ENCODE assay signal across 19 cellular contexts in genomic region chr4:120025516-120025915, GRCh38. TPM values are rescaled to one million over a fixed set of nuclear protein-coding genes. Genes with fewer than 3 reads are reported as not detected.
DNase-seq lines count a peak whose midpoint lies in the region; ATAC-seq and TF ChIP-seq lines count a peak whose summit lies in the region.
"Had no signal": no experiment of that assay in that cellular context is flagged by ENCODE, and none has a peak within 500 bp of the region (broad histone marks: within the 10 kb centered on the region; RNA-seq: fewer than 3 reads in every experiment).

No MANE protein-coding gene starts in this region.

- H3K4me1 ChIP-seq in IMR-90 (ENCODE audit: control insufficient read depth, insufficient read depth, low read length) = no peaks in the 10 kb centered on the region
- H3K4me1 ChIP-seq: HAP-1 had no signal

- no peak overlapping the region for H3K4me3 Mint-ChIP-seq in endothelial cell (ENCODE audit: unreplicated experiment)
- H3K4me3 Mint-ChIP-seq: CD4-positive, alpha-beta memory T cell; HFFc6 had no signal

- H3K4me3 ChIP-seq in IMR-90 (ENCODE audit: insufficient read depth, low read depth, low read length) = no peak overlapping the region
- H3K4me3 ChIP-seq: GM12878, HAP-1 had no signal

- H3K27me3 Mint-ChIP-seq in endothelial cell (ENCODE audit: unreplicated experiment) = peaks cover 1% of the 10 kb centered on the region

- H3K23ac ChIP-seq in IMR-90 (ENCODE audit: low read depth, low read length) = no peak overlapping the region

- H3K27ac ChIP-seq in IMR-90 (ENCODE audit: insufficient read depth, low read length) = no peak overlapping the region

- no peaks in the 10 kb centered on the region for H3K4me1 Mint-ChIP-seq in endothelial cell (ENCODE audit: unreplicated experiment)
- H3K4me1 Mint-ChIP-seq: CD4-positive, alpha-beta memory T cell had no signal

- H2BK120ac ChIP-seq in IMR-90 (ENCODE audit: low read depth, low read length) = no peak overlapping the region

- H2BK20ac ChIP-seq in IMR-90 (ENCODE audit: low read depth, low read length) = no peak overlapping the region

- H3K4me2 ChIP-seq in IMR-90 (ENCODE audit: low read depth, low read length) = no peak overlapping the region

- CTCF ChIA-PET in IMR-90 (lab: Yijun Ruan, JAX) = interaction anchor here (0.6 kb wide), 1 partner anchor 467 kb away, joined by 3 read pairs; no protein-coding TSS in a partner anchor

- POLR2A ChIA-PET in IMR-90 (lab: Charles Lee; ENCODE audit: unreplicated experiment) = no interaction called here

- no peak overlapping the region for H3K56ac ChIP-seq in IMR-90 (ENCODE audit: extremely low read depth, insufficient read depth, low read length)

- H4K5ac ChIP-seq in IMR-90 (ENCODE audit: low read depth, low read length) = no peak overlapping the region

- H3K9me3 ChIP-seq in IMR-90 (ENCODE audit: control insufficient read depth, insufficient read depth, low read length) = no peaks in the 10 kb centered on the region
- H3K9me3 ChIP-seq: HAP-1 had no signal

- WGBS in IMR-90 (ENCODE audit: extremely low coverage in 2 of 2, insufficient read length in 1 of 2), 2 experiments = no CpG with 5 or more reads among the region's 1 CpG

- no peak overlapping the region for H3K14ac ChIP-seq in IMR-90 (replicated peaks; ENCODE audit: low read depth, low read length)

- ATAC-seq in IMR-90 (ENCODE audit: low read depth) (no peak; the same call in 1 of the 2 replicates), GM18517 (IDR thresholded peaks at IDR 0.05; ENCODE audit: unreplicated experiment) (no peak)
- ATAC-seq: GM12878 had no signal

- no peaks in the 10 kb centered on the region for H3K36me3 ChIP-seq in IMR-90 (ENCODE audit: control insufficient read depth, insufficient read depth, low read length)
- H3K36me3 ChIP-seq: HAP-1 had no signal

- BruUV-seq in IMR-90 (replicated peaks; lab: Mats Ljungman, UMichigan) = no TSS peak

- H4K8ac ChIP-seq in IMR-90 (ENCODE audit: low read depth in 2 of 2, low read length in 2 of 2) = no peak overlapping the region

- H3K18ac ChIP-seq in IMR-90 (ENCODE audit: low read depth, low read length) = no peak overlapping the region

- intact Hi-C loops in IMR-90 (cut with micrococcal nuclease) = no loop called here

- no peak overlapping the region for H3K4ac ChIP-seq in IMR-90 (ENCODE audit: low read depth, low read length)

- H4K20me1 ChIP-seq in IMR-90 (ENCODE audit: insufficient read depth, low read length) = no peaks in the 10 kb centered on the region

- in situ Hi-C loops in IMR-90 (cut with MboI; ENCODE audit: low sequenced_read_pairs) = no loop called here

- DNase-seq in IMR-90 (peak; percentile 7), brain pericyte (ENCODE audit: low read depth, low spot score) (peak; percentile 10), fibroblast of gingiva (ENCODE audit: low read depth) (peak; percentile 24), iris pigment epithelial cell (ENCODE audit: low read depth) (peak; percentile 24), DMS153 treated with DMSO at 0.1 percent for 48 hours (lab: John Stamatoyannopoulos, UW; ENCODE audit: unreplicated experiment) (no peak), T-helper 9 cell (no peak), endothelial cell (ENCODE audit: low spot score) (no peak)
- DNase-seq: 8988T; C1 segment of cervical spinal cord; Calu3; CD4-positive, alpha-beta memory T cell; COR-L47; DND-41; GDM1; GOT3; HFFc6 had no signal

- H3K36me3 Mint-ChIP-seq in endothelial cell (ENCODE audit: low read depth, unreplicated experiment) = no peaks in the 10 kb centered on the region
- H3K36me3 Mint-ChIP-seq: CD4-positive, alpha-beta memory T cell had no signal

- H2AK5ac ChIP-seq in IMR-90 (ENCODE audit: low read depth, low read length) = no peak overlapping the region

- no peaks in the 10 kb centered on the region for H3K27me3 ChIP-seq in IMR-90 (ENCODE audit: control insufficient read depth, insufficient read depth, low read length)

- no peak overlapping the region for H2AK9ac ChIP-seq in IMR-90 (replicated peaks; ENCODE audit: low read depth, low read length, poor library complexity)

- no peak overlapping the region for H3K9ac ChIP-seq in IMR-90 (ENCODE audit: low read depth, low read length)

- dilution Hi-C loops in IMR-90 (cut with HindIII; ENCODE audit: low sequenced_read_pairs, unreplicated experiment) = no loop called here

- H4K91ac ChIP-seq in IMR-90 (ENCODE audit: insufficient read depth, low read depth, low read length) = no peak overlapping the region

- H2BK15ac ChIP-seq in IMR-90 (ENCODE audit: low read depth, low read length) = no peak overlapping the region

- no peak for TF ChIP-seq RAD21 in IMR-90 (IDR thresholded peaks at IDR 0.05; ENCODE audit: low read length)

- TF ChIP-seq CTCF in IMR-90 (conservative IDR thresholded peaks at IDR 0.05; ENCODE audit: low read depth, low read length) (no peak), endothelial cell (IDR thresholded peaks at IDR 0.05; ENCODE audit: unreplicated experiment) (no peak)

- no peak overlapping the region for H2BK5ac ChIP-seq in IMR-90 (ENCODE audit: low read depth, low read length, poor library complexity, severe bottlenecking)

- no peak overlapping the region for H3K27ac Mint-ChIP-seq in endothelial cell (ENCODE audit: unreplicated experiment)
- H3K27ac Mint-ChIP-seq: CD4-positive, alpha-beta memory T cell; HFFc6 had no signal

- H3K79me1 ChIP-seq in IMR-90 (ENCODE audit: low read depth in 1 of 2, low read length in 2 of 2) = no peaks in the 10 kb centered on the region

- no peaks in the 10 kb centered on the region for H3K9me3 Mint-ChIP-seq in endothelial cell (ENCODE audit: unreplicated experiment)
- H3K9me3 Mint-ChIP-seq: CD4-positive, alpha-beta memory T cell; HFFc6 had no signal

- no peak overlapping the region for H2AFZ ChIP-seq in IMR-90 (replicated peaks; ENCODE audit: low read length, poor library complexity)

- no peak for TF ChIP-seq POLR2A in IMR-90 (IDR thresholded peaks at IDR 0.05; ENCODE audit: low read depth, low read length)

- no peaks in the 10 kb centered on the region for H3K9me1 ChIP-seq in IMR-90 (ENCODE audit: insufficient read depth, low read length)

TF ChIP-seq in IMR-90, 13 proteins besides CTCF, POLR2A, EP300 and RAD21:
- TF ChIP-seq FOS (IDR thresholded peaks at IDR 0.05; ENCODE audit: low read depth, low read length) = no peak
- no peak for TF ChIP-seq RFX5 (IDR thresholded peaks at IDR 0.05; ENCODE audit: low read depth, low read length)
- no peak for TF ChIP-seq SMC3 (IDR thresholded peaks at IDR 0.05; ENCODE audit: low read depth, low read length)
- no peak for TF ChIP-seq USF2 (IDR thresholded peaks at IDR 0.05; ENCODE audit: low read depth, low read length)
- no peak for TF ChIP-seq CHD1 (IDR thresholded peaks at IDR 0.05; ENCODE audit: low read depth, low read length)
- TF ChIP-seq RCOR1 (IDR thresholded peaks at IDR 0.05; ENCODE audit: insufficient replicate concordance, low read length) = no peak
- no peak for TF ChIP-seq NFE2L2 (IDR thresholded peaks at IDR 0.05; ENCODE audit: low read depth, low read length)
- TF ChIP-seq CEBPB (IDR thresholded peaks at IDR 0.05; ENCODE audit: low read depth, low read length) = no peak
- no peak for TF ChIP-seq MAFK (IDR thresholded peaks at IDR 0.05; ENCODE audit: low read depth, low read length)
- TF ChIP-seq ELK1 (IDR thresholded peaks at IDR 0.05; ENCODE audit: borderline replicate concordance, low read depth, low read length) = no peak
- TF ChIP-seq MXI1 (IDR thresholded peaks at IDR 0.05; ENCODE audit: borderline replicate concordance, low read depth, low read length) = no peak

RNA-seq across cellular contexts. Expression of gene MAD2L1, which starts 41.1 kb away (rescaled TPM):
- total RNA-seq in IMR-90 (2012; rRNA removed) = 13.6 and 32.2 TPM in 2 replicates
- 15.2 and 19.0 TPM in 2 replicates for polyA plus RNA-seq in IMR-90 (2012; rRNA removed)
- 1.3 and 2.1 TPM in 2 replicates for polyA plus RNA-seq in IMR-90 (2012; cell fraction: cytosol; rRNA removed)
- polyA plus RNA-seq in IMR-90 (2012; cell fraction: nucleus; rRNA removed; ENCODE audit: low replicate concordance) = 0.81 and 3.5 TPM in 2 replicates
- total RNA-seq in endothelial cell (ENCODE audit: unreplicated experiment) = 11.1 TPM

Comparison
In these comparisons a context has a peak if more than half of its experiments do, and no peak if none do; other contexts are left out.
1. DNase-seq: peak in IMR-90 (single experiment), brain pericyte (single experiment), fibroblast of gingiva (single experiment) and iris pigment epithelial cell (single experiment); none in DMS153 treated with DMSO at 0.1 percent for 48 hours (single experiment), T-helper 9 cell (single experiment) and endothelial cell (single experiment).